In genomic region chr2:131802351-131802836, GRCh38 we compare ENCODE assay signal across 1 cellular context.
A peak's percentile ranks its signal among the peaks of the same experiment; 100 is the strongest.
TF ChIP-seq lines count a peak whose summit lies in the region.

No MANE protein-coding gene starts in this region.

TF ChIP-seq in HEK293, 187 proteins besides CTCF, POLR2A, EP300 and RAD21 (continued from another document):
- TF ChIP-seq ZBTB26 (tag by site-specific recombination; optimal IDR thresholded peaks at IDR 0.05), result peak; percentile 21
TF ChIP-seq in HEK293: peak in this region for 15; not testable (repeated sequence) for 172.
